Comparison of ENCODE assay signal across 8 cellular contexts in genomic region chr6:117829594-117830319, GRCh38.
DNase-seq lines count a peak whose midpoint lies in the region; ATAC-seq and TF ChIP-seq lines count a peak whose summit lies in the region.

No MANE protein-coding gene starts in this region.

- H3K9me3 ChIP-seq in Caco-2, result no peaks in the 10 kb centered on the region

- ATAC-seq in stimulated activated memory B cell treated with anti-CD40 and anti-IgM and Interleukin-4, amounts not matched to agents 10 μg/mL and 1 μg/mL and 100 μg/mL, for 72 hours, result no peak
- ATAC-seq in HG03442 (IDR thresholded peaks at IDR 0.05; ENCODE audit: unreplicated experiment), result no peak

- H3K4me3 ChIP-seq in Caco-2 (ENCODE audit: low read depth, low read length), result peak overlapping the region; percentile 9; the same call in 1 of the 2 replicates
- peak overlapping the region in 1 of 2 donors; percentile 51 for H3K4me3 ChIP-seq in foreskin fibroblast (ENCODE audit: low read depth in 1 of 2, low read length in 2 of 2)

- DNase-seq in Caco-2 (peak in 1 of 2 experiments; percentile 41), H4 (ENCODE audit: low spot score) (peak; percentile 21), OCI-M1 (lab: John Stamatoyannopoulos, UW) (peak; percentile 57), foreskin fibroblast (peak in 1 of 2 donors; percentile 2), DMS153 treated with DMSO at 0.1 percent for 48 hours (lab: John Stamatoyannopoulos, UW; ENCODE audit: unreplicated experiment) (no peak)
- no peak for DNase-seq in central memory CD4-positive, alpha-beta T cell

- H3K4me1 ChIP-seq in Caco-2, result no peaks in the 10 kb centered on the region

- intact Hi-C loops in Caco-2 (cut with micrococcal nuclease; ENCODE audit: unreplicated experiment), result loop anchor here (1.0 to 2.0 kb wide), 3 partner anchors 225 to 483 kb away; no protein-coding TSS in a partner anchor

- CTCF ChIA-PET in Caco-2 (lab: Charles Lee), result interaction anchor here (0.6 kb wide), 1 partner anchor 741 kb away, joined by 3 read pairs; no protein-coding TSS in a partner anchor

- no TSS peak for BruUV-seq in Caco-2 (replicated peaks; lab: Mats Ljungman, UMichigan)

- H3K27me3 Mint-ChIP-seq in Caco-2 (ENCODE audit: insufficient read depth, unreplicated experiment), result peaks cover 5% of the 10 kb centered on the region
- H3K27me3 Mint-ChIP-seq in stimulated activated memory B cell treated with anti-CD40 and anti-IgM and Interleukin-4, amounts not matched to agents 10 μg/mL and 1 μg/mL and 100 μg/mL, for 72 hours, result peaks cover 6% of the 10 kb centered on the region

- no peaks in the 10 kb centered on the region for H3K27me3 ChIP-seq in Caco-2 (replicated peaks; ENCODE audit: control insufficient read depth, insufficient read depth, low read length)

- H3K36me3 ChIP-seq in Caco-2 (ENCODE audit: control insufficient read depth, insufficient read depth, low read length), result no peaks in the 10 kb centered on the region

- peaks cover 9% of the 10 kb centered on the region for H3K9me3 Mint-ChIP-seq in Caco-2 (ENCODE audit: unreplicated experiment)
- peaks cover 11% of the 10 kb centered on the region for H3K9me3 Mint-ChIP-seq in stimulated activated memory B cell treated with anti-CD40 and anti-IgM and Interleukin-4, amounts not matched to agents 10 μg/mL and 1 μg/mL and 100 μg/mL, for 72 hours

- peak overlapping the region; percentile 62 for H3K4me3 Mint-ChIP-seq in Caco-2 (ENCODE audit: unreplicated experiment)
- no peak overlapping the region for H3K4me3 Mint-ChIP-seq in stimulated activated memory B cell treated with anti-CD40 and anti-IgM and Interleukin-4, amounts not matched to agents 10 μg/mL and 1 μg/mL and 100 μg/mL, for 72 hours

- POLR2A ChIA-PET in Caco-2 (lab: Charles Lee), result no interaction called here

- TF ChIP-seq CTCF in Caco-2 (IDR thresholded peaks at IDR 0.05; ENCODE audit: insufficient read depth in 1 of 2, low read depth in 1 of 2, low read length in 1 of 2, severe bottlenecking in 1 of 2, unreplicated experiment in 1 of 2) (peak; percentile 52 to 56), foreskin fibroblast (IDR thresholded peaks at IDR 0.05; ENCODE audit: low read depth, low read length) (peak; percentile 45)

- no peak overlapping the region for H3K27ac Mint-ChIP-seq in Caco-2 (ENCODE audit: unreplicated experiment)
- no peak overlapping the region for H3K27ac Mint-ChIP-seq in stimulated activated memory B cell treated with anti-CD40 and anti-IgM and Interleukin-4, amounts not matched to agents 10 μg/mL and 1 μg/mL and 100 μg/mL, for 72 hours

- H3K4me1 Mint-ChIP-seq in Caco-2 (ENCODE audit: low read depth, unreplicated experiment), result no peaks in the 10 kb centered on the region
- H3K4me1 Mint-ChIP-seq in stimulated activated memory B cell treated with anti-CD40 and anti-IgM and Interleukin-4, amounts not matched to agents 10 μg/mL and 1 μg/mL and 100 μg/mL, for 72 hours, result no peaks in the 10 kb centered on the region

- no peaks in the 10 kb centered on the region for H3K36me3 Mint-ChIP-seq in Caco-2 (ENCODE audit: insufficient read depth, unreplicated experiment)
- H3K36me3 Mint-ChIP-seq in stimulated activated memory B cell treated with anti-CD40 and anti-IgM and Interleukin-4, amounts not matched to agents 10 μg/mL and 1 μg/mL and 100 μg/mL, for 72 hours, result peaks cover 5% of the 10 kb centered on the region

Comparison
In these comparisons a context has a peak if more than half of its experiments do, and no peak if none do; other contexts are left out.
1. DNase-seq: peak in H4 (single experiment) and OCI-M1 (single experiment); none in central memory CD4-positive, alpha-beta T cell (single experiment) and DMS153 treated with DMSO at 0.1 percent for 48 hours (single experiment).